In genomic region chr1:247078315-247079140, GRCh38 we compare ENCODE assay signal across 8 cellular contexts. TPM values are rescaled to one million over a fixed set of nuclear protein-coding genes. Genes with fewer than 3 reads are reported as not detected.
DNase-seq lines count a peak whose midpoint lies in the region; ATAC-seq and TF ChIP-seq lines count a peak whose summit lies in the region.

TSS of gene ZNF670 (minus strand) at chr1:247078811. CDS start at chr1:247078596, 215 bp downstream.

- peaks cover 3 to 11% of the 10 kb centered on the region in 2 donors for H3K27me3 Mint-ChIP-seq in T-cell

- intact Hi-C loops in right cardiac atrium (cut with DNase I) = no loop called here
- intact Hi-C loops in vagina (cut with DNase I) = no loop called here

- no peaks in the 10 kb centered on the region for H3K27me3 ChIP-seq in right cardiac atrium (ENCODE audit: control insufficient read depth, insufficient read depth)
- no peaks in the 10 kb centered on the region for H3K27me3 ChIP-seq in vagina

- H3K27ac Mint-ChIP-seq in T-cell = peak within 1 kb of the TSS; percentile 65 to 90

- H3K36me3 Mint-ChIP-seq in T-cell = peaks cover 7% of the 10 kb centered on the region

- peaks cover 0 to 7% (median 6%) of the 10 kb centered on the region in 3 donors for H3K9me3 Mint-ChIP-seq in T-cell

- DNase-seq in GM13976 (ENCODE audit: low spot score) = peak; percentile 95
- DNase-seq in NCI-H1436 (lab: John Stamatoyannopoulos, UW) = peak; percentile 99
- DNase-seq in T-cell = peak; percentile 54 to 86 (median 72)
- peak; percentile 95 for DNase-seq in amniotic stem cell (lab: John Stamatoyannopoulos, UW)
- DNase-seq in right cardiac atrium = peak; percentile 96 to 98 (median 97)
- DNase-seq in putamen (ENCODE audit: low spot score) = peak; percentile 94
- DNase-seq in vagina (ENCODE audit: extremely low spot score in 2 of 2) = peak in 1 of 2 donors; percentile 96

- H3K4me1 Mint-ChIP-seq in T-cell = peaks cover 28 to 41% (median 30%) of the 10 kb centered on the region in 3 donors

- POLR2A ChIA-PET in T-cell (lab: Charles Lee) = interaction anchor here in 1 of 2 donors (0.5 kb wide), 1 partner anchor 148 kb away, joined by 3 read pairs; no protein-coding TSS in a partner anchor

- no peaks in the 10 kb centered on the region for H3K36me3 ChIP-seq in vagina

- TF ChIP-seq POLR2A in vagina (IDR thresholded peaks at IDR 0.05) = peak in 1 of 2 donors; percentile 38

- whole genome bisulfite sequencing in right cardiac atrium = under 1% methylated on average over 54 of the region's 54 CpGs

- peak within 1 kb of the TSS; percentile 89 to 92 (median 92) for H3K4me3 Mint-ChIP-seq in T-cell

- H3K4me1 ChIP-seq in right cardiac atrium (ENCODE audit: control insufficient read depth, insufficient read depth, low read length) (no peaks in the 10 kb centered on the region), vagina (peaks cover 16% of the 10 kb centered on the region)

- in situ Hi-C loops in GM13976 (cut with MboI; ENCODE audit: low sequenced_read_pairs, unreplicated experiment) = no loop called here

- H3K4me3 ChIP-seq in right cardiac atrium (ENCODE audit: low read length) (peak within 1 kb of the TSS; percentile 83), vagina (peak within 1 kb of the TSS; percentile 69 to 93)

- no peaks in the 10 kb centered on the region for H3K9me3 ChIP-seq in right cardiac atrium (ENCODE audit: control insufficient read depth, low read length)
- H3K9me3 ChIP-seq in vagina = no peaks in the 10 kb centered on the region

- peak; percentile 99 for ATAC-seq in HG02840 (IDR thresholded peaks at IDR 0.05; ENCODE audit: low FRiP score, unreplicated experiment)
- ATAC-seq in T-cell (replicated peaks in 1 of 4) = peak; percentile 95 to 98 (median 97)
- ATAC-seq in right cardiac atrium = peak; percentile 100

- CTCF ChIA-PET in T-cell (lab: Charles Lee) = interaction anchor here in 1 of 2 donors (0.6 to 0.8 kb wide), 2 partner anchors 22 to 119 kb away, joined by 3 read pairs; no protein-coding TSS in a partner anchor

- H3K27ac ChIP-seq in right cardiac atrium (ENCODE audit: low read length) = peak within 1 kb of the TSS; percentile 10
- H3K27ac ChIP-seq in vagina = peak within 1 kb of the TSS; percentile 79

- no peak for TF ChIP-seq CTCF in GM13976 (IDR thresholded peaks at IDR 0.05; ENCODE audit: borderline replicate concordance, control extremely low read depth, extremely low read depth, insufficient read depth, missing control alignments)
- TF ChIP-seq CTCF in vagina (IDR thresholded peaks at IDR 0.05) = peak in 1 of 3 experiments; percentile 14

RNA-seq across cellular contexts. Expression of gene ZNF670, which starts in this region (rescaled TPM):
- total RNA-seq in T-cell = 1 to 10 TPM in 3 of 5 donors, under 1 TPM in 2; 0.78 to 2.5 (median 1.7) TPM
- total RNA-seq in right cardiac atrium = 1 to 10 TPM; 1.6 to 2.1 (median 1.8) TPM
- polyA plus RNA-seq in right cardiac atrium = 1.3 TPM
- 2.7 TPM for total RNA-seq in vagina
